Comparison of ENCODE assay signal across 8 cellular contexts in genomic region chr11:65927904-65928397, GRCh38.
A peak's percentile ranks its signal among the peaks of the same experiment; 100 is the strongest.
DNase-seq lines count a peak whose midpoint lies in the region; ATAC-seq and FAIRE-seq lines count a peak whose summit lies in the region.

No MANE protein-coding gene starts in this region.

- peak overlapping the region; percentile 67 to 81 for H3K4me3 Mint-ChIP-seq in effector memory CD8-positive, alpha-beta T cell

- peak overlapping the region; percentile 97 to 98 for H3K27ac Mint-ChIP-seq in effector memory CD8-positive, alpha-beta T cell

- H3K36me3 Mint-ChIP-seq in effector memory CD8-positive, alpha-beta T cell (ENCODE audit: insufficient read depth) = peaks cover 31% of the 10 kb centered on the region

- H3K27me3 Mint-ChIP-seq in effector memory CD8-positive, alpha-beta T cell = no peaks in the 10 kb centered on the region

- FAIRE-seq in RCC 7860 (lab: Jason Lieb, UNC) = no peak

- DNase-seq in activated CD4-positive, CD25-positive, alpha-beta regulatory T cell (lab: John Stamatoyannopoulos, UW) = peak; percentile 24 to 61 (median 57)
- DNase-seq in effector memory CD8-positive, alpha-beta T cell = peak; percentile 66 to 72 (median 68)
- DNase-seq in stimulated activated CD4-positive, alpha-beta T cell treated with anti-CD3 and anti-CD28 coated beads, Interleukin-4, amount 100 ng/mL, for 24 hours = peak; percentile 80
- DNase-seq in RCC 7860 (ENCODE audit: low spot score) = no peak
- DNase-seq in NCI-H2227 (lab: John Stamatoyannopoulos, UW; ENCODE audit: unreplicated experiment) = no peak

- ATAC-seq in GM18498 (IDR thresholded peaks at IDR 0.05; ENCODE audit: unreplicated experiment) = peak; percentile 75
- peak; percentile 76 for ATAC-seq in HG03159 (IDR thresholded peaks at IDR 0.05; ENCODE audit: unreplicated experiment)
- peak; percentile 97 for ATAC-seq in effector memory CD8-positive, alpha-beta T cell (replicated peaks)
- ATAC-seq in GM19455 (IDR thresholded peaks at IDR 0.05; ENCODE audit: unreplicated experiment) = no peak

- H3K4me1 Mint-ChIP-seq in effector memory CD8-positive, alpha-beta T cell (ENCODE audit: low read depth in 2 of 2) = peaks cover 16 to 33% of the 10 kb centered on the region in 2 donors

- H3K9me3 Mint-ChIP-seq in effector memory CD8-positive, alpha-beta T cell = no peaks in the 10 kb centered on the region

Comparison
In these comparisons a context has a peak if more than half of its experiments do, and no peak if none do; other contexts are left out.
1. DNase-seq: peak in activated CD4-positive, CD25-positive, alpha-beta regulatory T cell (4 of 4), effector memory CD8-positive, alpha-beta T cell (3 of 3) and stimulated activated CD4-positive, alpha-beta T cell treated with anti-CD3 and anti-CD28 coated beads, Interleukin-4, amount 100 ng/mL, for 24 hours (single experiment); none in RCC 7860 (single experiment) and NCI-H2227 (single experiment).